In genomic region chr1:45954401-45954847, GRCh38 we compare ENCODE assay signal across 9 cellular contexts.
A peak's percentile ranks its signal among the peaks of the same experiment; 100 is the strongest.
DNase-seq lines count a peak whose midpoint lies in the region; ATAC-seq, FAIRE-seq and TF ChIP-seq lines count a peak whose summit lies in the region.
"Had no signal": no experiment of that assay in that cellular context is flagged by ENCODE, and none has a peak within 500 bp of the region (broad histone marks: within the 10 kb centered on the region; RNA-seq: fewer than 3 reads in every experiment).

No MANE protein-coding gene starts in this region.

- no peak for ATAC-seq in HG02884 (IDR thresholded peaks at IDR 0.05; ENCODE audit: unreplicated experiment)

- TF ChIP-seq EP300 in suprapubic skin (IDR thresholded peaks at IDR 0.05): no peak

- no peak for TF ChIP-seq POLR2A in suprapubic skin (IDR thresholded peaks at IDR 0.05)

- H3K4me1 ChIP-seq in suprapubic skin: peaks cover 4% of the 10 kb centered on the region

- H3K9me3 ChIP-seq in MG63: no peaks in the 10 kb centered on the region
- no peaks in the 10 kb centered on the region for H3K9me3 ChIP-seq in suprapubic skin

- peak; percentile 66 for DNase-seq in AG09319 (ENCODE audit: extremely low read depth, low read depth)
- DNase-seq in MG63: peak; percentile 32
- DNase-seq in epithelial cell of prostate (ENCODE audit: low read depth, low spot score): peak; percentile 36
- peak; percentile 52 for DNase-seq in mucosa of gallbladder (ENCODE audit: low spot score)
- DNase-seq in D721Med (ENCODE audit: insufficient read length, low spot score): no peak
- DNase-seq in suprapubic skin (ENCODE audit: low spot score in 2 of 2): no peak
- no peak for DNase-seq in NCI-H1092 treated with DMSO at 0.1 percent for 48 hours (lab: John Stamatoyannopoulos, UW)
- DNase-seq: GDM1 had no signal

- FAIRE-seq in D721Med (lab: Jason Lieb, UNC): no peak

- WGBS in suprapubic skin: 65% methylated on average over 5 of the region's 5 CpGs

- H3K27ac ChIP-seq in epithelial cell of prostate (peak overlapping the region; percentile 53), suprapubic skin (no peak overlapping the region)

- no peaks in the 10 kb centered on the region for H3K27me3 ChIP-seq in MG63
- H3K27me3 ChIP-seq in suprapubic skin: no peaks in the 10 kb centered on the region

- no peak overlapping the region for H3K4me3 ChIP-seq in MG63
- H3K4me3 ChIP-seq in suprapubic skin: no peak overlapping the region

- TF ChIP-seq CTCF in AG09319 (IDR thresholded peaks at IDR 0.05; ENCODE audit: low read depth, low read length): no peak
- no peak for TF ChIP-seq CTCF in D721Med (IDR thresholded peaks at IDR 0.05; ENCODE audit: insufficient read depth, missing control alignments)
- no peak for TF ChIP-seq CTCF in suprapubic skin (IDR thresholded peaks at IDR 0.05)

- H3K36me3 ChIP-seq in MG63 (no peaks in the 10 kb centered on the region), suprapubic skin (no peaks in the 10 kb centered on the region)

Comparison
In these comparisons a context has a peak if more than half of its experiments do, and no peak if none do; other contexts are left out.
1. DNase-seq: peak in AG09319 (single experiment), MG63 (single experiment), epithelial cell of prostate (single experiment) and mucosa of gallbladder (single experiment); none in D721Med (single experiment), suprapubic skin (0 of 2) and NCI-H1092 treated with DMSO at 0.1 percent for 48 hours (single experiment).